ENCODE assay signal across 24 cellular contexts in the genomic region with DNA sequence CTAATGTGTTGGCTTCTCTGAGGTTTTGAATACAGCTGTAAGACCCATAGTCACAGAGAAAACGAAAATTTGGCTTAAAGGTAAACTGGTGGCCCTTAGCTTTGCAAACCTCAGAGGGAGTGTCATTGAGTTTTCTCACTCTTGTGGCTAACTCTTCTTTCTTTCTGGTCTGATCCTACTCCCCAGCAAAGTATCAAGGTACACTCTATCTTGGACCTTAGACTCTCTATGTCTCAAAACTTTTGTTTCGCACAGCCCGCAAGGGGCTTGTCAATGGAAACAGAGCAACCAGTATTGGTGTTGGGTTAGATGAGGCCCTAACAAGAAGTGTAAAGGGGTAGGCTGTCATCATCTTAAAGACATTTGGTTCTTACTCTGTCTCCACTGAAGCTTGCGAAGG. TPM values are rescaled to one million over a fixed set of nuclear protein-coding genes. Genes with fewer than 3 reads are reported as not detected.
"Had no signal": no experiment of that assay in that cellular context is flagged by ENCODE, and none has a peak within 500 bp of the region (broad histone marks: within the 10 kb centered on the region; RNA-seq: fewer than 3 reads in every experiment).

No MANE protein-coding gene starts in this region.

- H3K4me3 ChIP-seq: lung, neural progenitor cell, right lobe of liver, smooth muscle cell, thoracic aorta had no signal

- H3K27ac Mint-ChIP-seq: activated naive CD4-positive, alpha-beta T cell treated with anti-CD3 and anti-CD28 coated beads, Interleukin-2, amount 50 U/mL, for 24 hours; activated T-cell treated with anti-CD3 and anti-CD28 coated beads, Interleukin-2, amount 50 U/mL, for 72 hours; mesothelial cell of epicardium; neural progenitor cell; stimulated activated effector memory CD8-positive, alpha-beta T cell treated with anti-CD3 and anti-CD28 coated beads, Interleukin-12 subunit alpha, Interleukin-12 subunit beta, amount 100 ng/mL, for 72 hours had no signal

- H3K9me3 ChIP-seq: right lobe of liver, thoracic aorta had no signal

- H2AFZ ChIP-seq: neural progenitor cell had no signal

- H3K9ac ChIP-seq: neural progenitor cell had no signal

- H3K4me2 ChIP-seq: neural progenitor cell, smooth muscle cell had no signal

- H3K36me3 ChIP-seq: neural progenitor cell, right lobe of liver, thoracic aorta had no signal

- H3K27ac ChIP-seq: foreskin keratinocyte, neural progenitor cell, right lobe of liver, thoracic aorta had no signal

- H3K36me3 Mint-ChIP-seq: activated naive CD4-positive, alpha-beta T cell treated with anti-CD3 and anti-CD28 coated beads, Interleukin-2, amount 50 U/mL, for 24 hours; stimulated activated effector memory CD8-positive, alpha-beta T cell treated with anti-CD3 and anti-CD28 coated beads, Interleukin-12 subunit alpha, Interleukin-12 subunit beta, amount 100 ng/mL, for 72 hours had no signal

- H3K4me3 Mint-ChIP-seq: activated naive CD4-positive, alpha-beta T cell treated with anti-CD3 and anti-CD28 coated beads, Interleukin-2, amount 50 U/mL, for 24 hours; activated T-cell treated with anti-CD3 and anti-CD28 coated beads, Interleukin-2, amount 50 U/mL, for 72 hours; brain; mesothelial cell of epicardium; neural progenitor cell; stimulated activated effector memory CD8-positive, alpha-beta T cell treated with anti-CD3 and anti-CD28 coated beads, Interleukin-12 subunit alpha, Interleukin-12 subunit beta, amount 100 ng/mL, for 72 hours had no signal

- ATAC-seq: activated T-cell treated with anti-CD3 and anti-CD28 coated beads, Interleukin-2, amount 50 U/mL, for 72 hours; foreskin keratinocyte; stimulated activated effector memory CD8-positive, alpha-beta T cell treated with anti-CD3 and anti-CD28 coated beads, Interleukin-12 subunit alpha, Interleukin-12 subunit beta, amount 100 ng/mL, for 72 hours had no signal

- H3K9me3 Mint-ChIP-seq: activated naive CD4-positive, alpha-beta T cell treated with anti-CD3 and anti-CD28 coated beads, Interleukin-2, amount 50 U/mL, for 24 hours; activated T-cell treated with anti-CD3 and anti-CD28 coated beads, Interleukin-2, amount 50 U/mL, for 72 hours; mesothelial cell of epicardium; stimulated activated effector memory CD8-positive, alpha-beta T cell treated with anti-CD3 and anti-CD28 coated beads, Interleukin-12 subunit alpha, Interleukin-12 subunit beta, amount 100 ng/mL, for 72 hours had no signal

- H3K27me3 ChIP-seq: foreskin keratinocyte, neural progenitor cell, right lobe of liver had no signal

- DNase-seq: activated CD4-positive, CD25-positive, alpha-beta regulatory T cell treated with anti-CD3 and anti-CD28 coated beads, Interleukin-2, amount 50 U/mL, for 72 hours; activated effector memory CD4-positive, alpha-beta T cell treated with anti-CD3 and anti-CD28 coated beads, Interleukin-2, amount 50 U/mL, for 16 hours; activated T-cell treated with anti-CD3 and anti-CD28 coated beads, Interleukin-2, amount 50 U/mL, for 72 hours; amygdala; caudate nucleus; foreskin keratinocyte; hypothalamus; islet precursor cell; right lobe of liver; stimulated activated CD4-positive, alpha-beta T cell treated with anti-CD3 and anti-CD28 coated beads, Interleukin-4, amount 100 ng/mL, for 24 hours had no signal

- H3K27me3 Mint-ChIP-seq: activated naive CD4-positive, alpha-beta T cell treated with anti-CD3 and anti-CD28 coated beads, Interleukin-2, amount 50 U/mL, for 24 hours; brain had no signal

RNA-seq across cellular contexts. Expression of a gene that starts 19.9 kb away (rescaled TPM):
- total RNA-seq: activated CD8-positive, alpha-beta memory T cell treated with anti-CD3 and anti-CD28 coated beads for 36 hours; activated T-cell treated with anti-CD3 and anti-CD28 coated beads, Interleukin-2, amount 50 U/mL, for 72 hours; epithelial cell of proximal tubule; fibroblast of lung; osteoblast; right lobe of liver; smooth muscle cell; T-helper 1 cell treated with Interleukin-12 subunit alpha and Interleukin-12 subunit beta and Interleukin-4 antibody, amounts not matched to agents 30 ng/mL and 1 ng/mL, for 36 hours; thoracic aorta; ureter had no signal
- polyA plus RNA-seq: fibroblast of lung, smooth muscle cell had no signal
